ENCODE assay signal across 7 cellular contexts in genomic region chr15:101333907-101334789, GRCh38. TPM values are rescaled to one million over a fixed set of nuclear protein-coding genes. Genes with fewer than 3 reads are reported as not detected.
DNase-seq lines count a peak whose midpoint lies in the region; ATAC-seq and FAIRE-seq lines count a peak whose summit lies in the region.
"Not testable (repeated sequence)": the region's sequence is repeated elsewhere in the genome, so short reads cannot be mapped to it uniquely, and the experiment has no call there.

No MANE protein-coding gene starts in this region.

- not testable (repeated sequence) for H3K9ac ChIP-seq in NT2/D1 (ENCODE audit: insufficient read length, low read depth); iPS-15b (ENCODE audit: low read depth, low read length)

- not testable (repeated sequence) for H3K9me3 ChIP-seq in NT2/D1 (ENCODE audit: insufficient read depth, low read length); iPS-15b (ENCODE audit: control insufficient read depth, insufficient read depth, low read length)

- H3K4me1 ChIP-seq in NT2/D1 (ENCODE audit: insufficient read depth, insufficient read length); iPS-15b (ENCODE audit: control insufficient read depth, insufficient read depth, low read length): not testable (repeated sequence)

- not testable (repeated sequence) for H3K27me3 ChIP-seq in NT2/D1 (ENCODE audit: insufficient read depth, insufficient read length); iPS-15b (ENCODE audit: control insufficient read depth, insufficient read depth, low read length)

- not testable (repeated sequence) for H3K4me1 Mint-ChIP-seq in activated T-helper 17 cell treated with anti-CD3 and anti-CD28 coated beads, Interleukin-2, amount 50 U/mL, for 72 hours

- peaks cover 11% of the 10 kb centered on the region for H3K9me3 Mint-ChIP-seq in activated T-helper 17 cell treated with anti-CD3 and anti-CD28 coated beads, Interleukin-2, amount 50 U/mL, for 72 hours

- peak; percentile 77 for ATAC-seq in HG03280 (IDR thresholded peaks at IDR 0.05; ENCODE audit: unreplicated experiment)
- ATAC-seq in activated T-helper 17 cell treated with anti-CD3 and anti-CD28 coated beads, Interleukin-2, amount 50 U/mL, for 72 hours (replicated peaks), result peak; percentile 97

- not testable (repeated sequence) for H3K36me3 Mint-ChIP-seq in activated T-helper 17 cell treated with anti-CD3 and anti-CD28 coated beads, Interleukin-2, amount 50 U/mL, for 72 hours (ENCODE audit: low read depth)

- FAIRE-seq in GM18507 (lab: Jason Lieb, UNC), result not testable (repeated sequence)

- H3K27me3 Mint-ChIP-seq in activated T-helper 17 cell treated with anti-CD3 and anti-CD28 coated beads, Interleukin-2, amount 50 U/mL, for 72 hours, result not testable (repeated sequence)

- peak; percentile 11 for DNase-seq in GM18507 (ENCODE audit: extremely low spot score, insufficient read length, low read depth)
- peak; percentile 33 for DNase-seq in NT2/D1 (ENCODE audit: low read depth, low spot score)
- DNase-seq in activated CD4-positive, CD25-positive, alpha-beta regulatory T cell treated with anti-CD3 and anti-CD28 coated beads, Interleukin-2, amount 50 U/mL, for 72 hours, result peak; percentile 48
- DNase-seq in stimulated activated CD4-positive, alpha-beta T cell treated with anti-CD3 and anti-CD28 coated beads, Interleukin-2, amount 100 ng/mL, for 24 hours, result peak; percentile 48 to 57

- H3K27ac Mint-ChIP-seq in activated T-helper 17 cell treated with anti-CD3 and anti-CD28 coated beads, Interleukin-2, amount 50 U/mL, for 72 hours, result peak overlapping the region; percentile 79

- peak overlapping the region; percentile 33 for H3K4me3 ChIP-seq in NT2/D1 (ENCODE audit: insufficient read length, low read depth)
- H3K4me3 ChIP-seq in iPS-15b (ENCODE audit: low read depth, low read length), result peak overlapping the region; percentile 8

- H3K36me3 ChIP-seq in NT2/D1 (ENCODE audit: insufficient read depth, insufficient read length, low read length); iPS-15b (ENCODE audit: control insufficient read depth, insufficient read depth, low read length): not testable (repeated sequence)

- peak overlapping the region; percentile 66 for H3K4me3 Mint-ChIP-seq in activated T-helper 17 cell treated with anti-CD3 and anti-CD28 coated beads, Interleukin-2, amount 50 U/mL, for 72 hours

RNA-seq across cellular contexts. Expression of gene SNRPA1, which starts 39.1 kb away (rescaled TPM):
- 100 to 1,000 TPM; 127 to 174 TPM for total RNA-seq in activated T-helper 17 cell treated with anti-CD3 and anti-CD28 coated beads, Interleukin-2, amount 50 U/mL, for 72 hours

RNA-seq across cellular contexts. Expression of gene SELENOS, which starts 56.9 kb away (rescaled TPM):
- 10 to 100 TPM; 22.6 to 32.2 TPM for total RNA-seq in activated T-helper 17 cell treated with anti-CD3 and anti-CD28 coated beads, Interleukin-2, amount 50 U/mL, for 72 hours

Comparison
In these comparisons a context has a peak if more than half of its experiments do, and no peak if none do; other contexts are left out.
1. Peak in every context shown above with its lines: DNase-seq, ATAC-seq and H3K4me3 ChIP-seq.